Comparison of ENCODE assay signal across 1 cellular context in the genomic region with DNA sequence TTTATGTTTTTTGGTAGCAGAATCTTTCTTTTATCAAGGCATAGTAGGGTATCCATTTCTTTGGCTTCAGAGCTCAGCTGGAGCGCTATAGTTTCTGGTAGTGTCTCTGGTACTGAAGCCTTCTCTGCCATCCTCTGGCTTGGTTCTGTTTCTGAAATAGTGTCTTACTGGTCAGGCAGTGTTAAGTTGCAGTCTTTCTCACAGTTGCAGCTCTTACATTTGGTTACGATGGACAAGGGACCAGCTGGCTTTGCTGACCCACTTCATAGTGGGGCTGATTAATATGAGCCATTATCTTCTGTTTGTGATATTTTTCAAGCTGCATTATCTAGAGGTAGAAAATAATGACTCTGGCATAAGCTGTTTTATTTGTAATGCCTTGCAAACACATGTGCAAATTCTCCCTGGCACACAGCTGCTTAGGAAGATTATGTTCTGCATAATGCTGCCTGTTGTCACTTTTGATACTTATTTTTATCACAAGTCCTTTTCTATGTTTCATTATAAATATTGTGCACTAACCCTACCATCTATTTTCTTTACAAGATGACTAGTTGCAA.
A peak's percentile ranks its signal among the peaks of the same experiment; 100 is the strongest.
TF ChIP-seq lines count a peak whose summit lies in the region.

No MANE protein-coding gene starts in this region.

TF ChIP-seq in SK-N-SH, 30 proteins besides CTCF, POLR2A, EP300 and RAD21:
- TF ChIP-seq CHD2 (IDR thresholded peaks at IDR 0.05; ENCODE audit: low read length, partially characterized antibody): peak; percentile 43
- TF ChIP-seq YY1 (IDR thresholded peaks at IDR 0.05; ENCODE audit: low read depth): no peak
- TF ChIP-seq MXI1 (IDR thresholded peaks at IDR 0.05; ENCODE audit: low read depth, low read length): peak; percentile 68
- no peak for TF ChIP-seq FOXM1 (IDR thresholded peaks at IDR 0.05; ENCODE audit: low read depth)
- TF ChIP-seq RCOR1 (IDR thresholded peaks at IDR 0.05; ENCODE audit: low read length): peak; percentile 17; the same call in 1 of the 2 replicates
- TF ChIP-seq, protein P1, sequence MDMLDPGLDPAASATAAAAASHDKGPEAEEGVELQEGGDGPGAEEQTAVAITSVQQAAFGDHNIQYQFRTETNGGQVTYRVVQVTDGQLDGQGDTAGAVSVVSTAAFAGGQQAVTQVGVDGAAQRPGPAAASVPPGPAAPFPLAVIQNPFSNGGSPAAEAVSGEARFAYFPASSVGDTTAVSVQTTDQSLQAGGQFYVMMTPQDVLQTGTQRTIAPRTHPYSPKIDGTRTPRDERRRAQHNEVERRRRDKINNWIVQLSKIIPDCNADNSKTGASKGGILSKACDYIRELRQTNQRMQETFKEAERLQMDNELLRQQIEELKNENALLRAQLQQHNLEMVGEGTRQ (IDR thresholded peaks at IDR 0.05; ENCODE audit: borderline replicate concordance, low read depth, low read length): no peak
- TF ChIP-seq, protein P2, sequence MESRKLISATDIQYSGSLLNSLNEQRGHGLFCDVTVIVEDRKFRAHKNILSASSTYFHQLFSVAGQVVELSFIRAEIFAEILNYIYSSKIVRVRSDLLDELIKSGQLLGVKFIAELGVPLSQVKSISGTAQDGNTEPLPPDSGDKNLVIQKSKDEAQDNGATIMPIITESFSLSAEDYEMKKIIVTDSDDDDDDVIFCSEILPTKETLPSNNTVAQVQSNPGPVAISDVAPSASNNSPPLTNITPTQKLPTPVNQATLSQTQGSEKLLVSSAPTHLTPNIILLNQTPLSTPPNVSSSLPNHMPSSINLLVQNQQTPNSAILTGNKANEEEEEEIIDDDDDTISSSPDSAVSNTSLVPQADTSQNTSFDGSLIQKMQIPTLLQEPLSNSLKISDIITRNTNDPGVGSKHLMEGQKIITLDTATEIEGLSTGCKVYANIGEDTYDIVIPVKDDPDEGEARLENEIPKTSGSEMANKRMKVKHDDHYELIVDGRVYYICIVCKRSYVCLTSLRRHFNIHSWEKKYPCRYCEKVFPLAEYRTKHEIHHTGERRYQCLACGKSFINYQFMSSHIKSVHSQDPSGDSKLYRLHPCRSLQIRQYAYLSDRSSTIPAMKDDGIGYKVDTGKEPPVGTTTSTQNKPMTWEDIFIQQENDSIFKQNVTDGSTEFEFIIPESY (IDR thresholded peaks at IDR 0.05; ENCODE audit: borderline replicate concordance, low read depth): no peak
- TF ChIP-seq MEF2A (IDR thresholded peaks at IDR 0.05; ENCODE audit: borderline replicate concordance, low read depth): no peak
- peak; percentile 7; the same call in 1 of the 2 replicates for TF ChIP-seq TCF12 (IDR thresholded peaks at IDR 0.05)
- no peak for TF ChIP-seq MAX (IDR thresholded peaks at IDR 0.05; ENCODE audit: low read depth)
